ENCODE assay signal across 19 cellular contexts in genomic region chr10:70295321-70295720, GRCh38. TPM values are rescaled to one million over a fixed set of nuclear protein-coding genes. Genes with fewer than 3 reads are reported as not detected.
"Had no signal": no experiment of that assay in that cellular context is flagged by ENCODE, and none has a peak within 500 bp of the region (broad histone marks: within the 10 kb centered on the region; RNA-seq: fewer than 3 reads in every experiment).

No MANE protein-coding gene starts in this region.

- H3K79me2 ChIP-seq: hepatocyte had no signal

- H3K9me3 Mint-ChIP-seq: activated naive CD8-positive, alpha-beta T cell treated with anti-CD3 and anti-CD28 coated beads for 36 hours; naive thymus-derived CD4-positive, alpha-beta T cell had no signal

- H3K36me3 Mint-ChIP-seq: activated naive CD8-positive, alpha-beta T cell treated with anti-CD3 and anti-CD28 coated beads for 36 hours; naive thymus-derived CD4-positive, alpha-beta T cell had no signal

- H3K27ac ChIP-seq: hepatocyte, pancreas had no signal

- DNase-seq: activated CD4-positive, alpha-beta T cell treated with anti-CD3 and anti-CD28 coated beads, Interleukin-2, amount 50 U/mL, for 1 hour; activated CD8-positive, alpha-beta memory T cell treated with anti-CD3 and anti-CD28 coated beads for 24 hours; activated gamma-delta T cell treated with Interleukin-2 at 50 U/mL for 16 hours; activated naive CD8-positive, alpha-beta T cell treated with anti-CD3 and anti-CD28 coated beads for 36 hours; central memory CD4-positive, alpha-beta T cell; kidney; left ventricle myocardium inferior; mucosa of descending colon; naive thymus-derived CD4-positive, alpha-beta T cell; stimulated activated CD4-positive, alpha-beta T cell treated with anti-CD3 and anti-CD28 coated beads, Interleukin-1b, Interleukin-23, amount 100 ng/mL, for 48 hours; stomach; testis; upper lobe of left lung had no signal

- H3K4me2 ChIP-seq: hepatocyte had no signal

- H3K9me3 ChIP-seq: body of pancreas, left ventricle myocardium inferior, mucosa of descending colon, pancreas, stomach, testis, upper lobe of left lung had no signal

- H3K36me3 ChIP-seq: pancreas, upper lobe of left lung had no signal

- H3K4me3 Mint-ChIP-seq: activated naive CD8-positive, alpha-beta T cell treated with anti-CD3 and anti-CD28 coated beads for 36 hours; naive thymus-derived CD4-positive, alpha-beta T cell had no signal

- H3K27me3 Mint-ChIP-seq: activated naive CD8-positive, alpha-beta T cell treated with anti-CD3 and anti-CD28 coated beads for 36 hours had no signal

- H2AFZ ChIP-seq: hepatocyte had no signal

- H3K27me3 ChIP-seq: body of pancreas, hepatocyte, pancreas, stomach, testis, upper lobe of left lung had no signal

- H3K4me3 ChIP-seq: body of pancreas, coronary artery, hepatocyte, left ventricle myocardium inferior, mucosa of descending colon, pancreas, stomach, testis, upper lobe of left lung had no signal

- H3K27ac Mint-ChIP-seq: activated naive CD8-positive, alpha-beta T cell treated with anti-CD3 and anti-CD28 coated beads for 36 hours; naive thymus-derived CD4-positive, alpha-beta T cell had no signal

- ATAC-seq: activated CD4-positive, CD25-positive, alpha-beta regulatory T cell treated with anti-CD3 and anti-CD28 coated beads, Interleukin-2, amount 50 U/mL, for 24 hours; body of pancreas; esophagus mucosa; mucosa of descending colon; naive thymus-derived CD4-positive, alpha-beta T cell; pancreas had no signal

- FAIRE-seq: kidney, pancreas had no signal

RNA-seq across cellular contexts. Expression of gene NPFFR1, which starts 11.5 kb away (rescaled TPM):
- total RNA-seq: activated naive CD8-positive, alpha-beta T cell treated with anti-CD3 and anti-CD28 coated beads for 36 hours; body of pancreas; hepatocyte; left ventricle myocardium inferior had no signal
- polyA plus RNA-seq: hepatocyte; naive thymus-derived CD4-positive, alpha-beta T cell had no signal
